Comparison of ENCODE assay signal across 1 cellular context in genomic region chr19:6752257-6753177, GRCh38.
TF ChIP-seq lines count a peak whose summit lies in the region.

No MANE protein-coding gene starts in this region.

TF ChIP-seq in HepG2, 621 proteins besides CTCF, POLR2A, EP300 and RAD21 (continued from another document and continues in another):
- TF ChIP-seq ZBTB10 (CRISPR knock-in tag; IDR thresholded peaks at IDR 0.05; ENCODE audit: borderline replicate concordance) = no peak
- TF ChIP-seq NBN (conservative IDR thresholded peaks at IDR 0.05) = no peak
- TF ChIP-seq SP5 (CRISPR knock-in tag; IDR thresholded peaks at IDR 0.05; ENCODE audit: borderline replicate concordance, low read depth) = peak; percentile 47
- no peak for TF ChIP-seq PBX3 (CRISPR knock-in tag; IDR thresholded peaks at IDR 0.05; ENCODE audit: borderline replicate concordance)
- no peak for TF ChIP-seq FOXP1 (IDR thresholded peaks at IDR 0.05)
- no peak for TF ChIP-seq FOXP1 (CRISPR knock-in tag; IDR thresholded peaks at IDR 0.05)
- TF ChIP-seq CAMTA2 (CRISPR knock-in tag; IDR thresholded peaks at IDR 0.05; ENCODE audit: borderline replicate concordance) = peak; percentile 94; the same call in 1 of the 2 replicates
- TF ChIP-seq ZNF766 (CRISPR knock-in tag; IDR thresholded peaks at IDR 0.05; ENCODE audit: borderline replicate concordance) = no peak
- TF ChIP-seq MIER3 (CRISPR knock-in tag; IDR thresholded peaks at IDR 0.05; ENCODE audit: borderline replicate concordance) = no peak
- TF ChIP-seq ZNF224 (CRISPR knock-in tag; IDR thresholded peaks at IDR 0.05) = no peak
- TF ChIP-seq HMG20A (CRISPR knock-in tag; IDR thresholded peaks at IDR 0.05; ENCODE audit: borderline replicate concordance) = no peak
- no peak; the same call in 1 of the 2 replicates for TF ChIP-seq ZBTB43 (CRISPR knock-in tag; conservative IDR thresholded peaks at IDR 0.05)
- no peak; the same call in 1 of the 2 replicates for TF ChIP-seq ZNF414 (CRISPR knock-in tag; IDR thresholded peaks at IDR 0.05)
- TF ChIP-seq ZNF776 (CRISPR knock-in tag; IDR thresholded peaks at IDR 0.05) = peak; percentile 89
- no peak for TF ChIP-seq HMGA1 (CRISPR knock-in tag; conservative IDR thresholded peaks at IDR 0.05)
- no peak for TF ChIP-seq ZNF670 (CRISPR knock-in tag; IDR thresholded peaks at IDR 0.05; ENCODE audit: borderline replicate concordance)
- TF ChIP-seq ZNF460 (CRISPR knock-in tag; IDR thresholded peaks at IDR 0.05; ENCODE audit: borderline replicate concordance) = no peak
- peak; percentile 47 for TF ChIP-seq IRX3 (CRISPR knock-in tag; IDR thresholded peaks at IDR 0.05; ENCODE audit: borderline replicate concordance, low read depth)
- peak; percentile 74 for TF ChIP-seq ZNF605 (CRISPR knock-in tag; IDR thresholded peaks at IDR 0.05)
- TF ChIP-seq RBM22 (optimal IDR thresholded peaks at IDR 0.05; ENCODE audit: low read length) = no peak
- no peak for TF ChIP-seq HOMEZ (CRISPR knock-in tag; IDR thresholded peaks at IDR 0.05; ENCODE audit: low read depth)
- no peak for TF ChIP-seq ZNF576 (CRISPR knock-in tag; IDR thresholded peaks at IDR 0.05)
- TF ChIP-seq GLI4 (CRISPR knock-in tag; IDR thresholded peaks at IDR 0.05; ENCODE audit: borderline replicate concordance) = peak; percentile 30; the same call in 1 of the 2 replicates
- TF ChIP-seq ZNF572 (CRISPR knock-in tag; IDR thresholded peaks at IDR 0.05) = 0 out of 2 replicates have a peak, but pooled peaks have one; percentile 77
- TF ChIP-seq PPARG (CRISPR knock-in tag; conservative IDR thresholded peaks at IDR 0.05) = no peak
- no peak for TF ChIP-seq FOXO1 (CRISPR knock-in tag; IDR thresholded peaks at IDR 0.05)
- no peak for TF ChIP-seq ZFP90 (CRISPR knock-in tag; IDR thresholded peaks at IDR 0.05; ENCODE audit: borderline replicate concordance)
- TF ChIP-seq PREB (CRISPR knock-in tag; IDR thresholded peaks at IDR 0.05) = no peak
- TF ChIP-seq ZNF263 (CRISPR knock-in tag; IDR thresholded peaks at IDR 0.05) = peak; percentile 45; the same call in 1 of the 2 replicates
- TF ChIP-seq MED8 (CRISPR knock-in tag; IDR thresholded peaks at IDR 0.05; ENCODE audit: insufficient replicate concordance) = peak; percentile 85
- peak; percentile 84 for TF ChIP-seq ZBTB37 (CRISPR knock-in tag; IDR thresholded peaks at IDR 0.05)
- no peak for TF ChIP-seq SUZ12 (IDR thresholded peaks at IDR 0.05; ENCODE audit: low read depth, low read length)
- peak; percentile 84; the same call in 1 of the 2 replicates for TF ChIP-seq ZNF235 (CRISPR knock-in tag; IDR thresholded peaks at IDR 0.05; ENCODE audit: borderline replicate concordance)
- peak; percentile 47; the same call in 1 of the 2 replicates for TF ChIP-seq ZNF441 (CRISPR knock-in tag; IDR thresholded peaks at IDR 0.05; ENCODE audit: borderline replicate concordance)
- no peak for TF ChIP-seq RELA (CRISPR knock-in tag; IDR thresholded peaks at IDR 0.05)
- no peak for TF ChIP-seq ATF7 (IDR thresholded peaks at IDR 0.05)
- TF ChIP-seq ATF7 (CRISPR knock-in tag; IDR thresholded peaks at IDR 0.05) = no peak
- TF ChIP-seq ELK4 (CRISPR knock-in tag; IDR thresholded peaks at IDR 0.05; ENCODE audit: borderline replicate concordance) = no peak
- TF ChIP-seq FOXA3 (CRISPR knock-in tag; IDR thresholded peaks at IDR 0.05) = no peak
- peak; percentile 44; the same call in 1 of the 2 replicates for TF ChIP-seq PITX1 (CRISPR knock-in tag; IDR thresholded peaks at IDR 0.05)
- no peak for TF ChIP-seq ZNF484 (CRISPR knock-in tag; IDR thresholded peaks at IDR 0.05; ENCODE audit: borderline replicate concordance, low read depth)
- no peak for TF ChIP-seq CEBPB (IDR thresholded peaks at IDR 0.05; ENCODE audit: borderline replicate concordance, low read depth, low read length)
- TF ChIP-seq ZSCAN21 (CRISPR knock-in tag; IDR thresholded peaks at IDR 0.05; ENCODE audit: borderline replicate concordance) = no peak
- TF ChIP-seq RNF2 (conservative IDR thresholded peaks at IDR 0.05; ENCODE audit: low read depth) = no peak; the same call in 1 of the 2 replicates
- peak; percentile 12; the same call in 1 of the 2 replicates for TF ChIP-seq PHF8 (CRISPR knock-in tag; IDR thresholded peaks at IDR 0.05)
- peak; percentile 77 for TF ChIP-seq ZFX (CRISPR knock-in tag; IDR thresholded peaks at IDR 0.05; ENCODE audit: low read depth)
- TF ChIP-seq PAX8 (CRISPR knock-in tag; IDR thresholded peaks at IDR 0.05; ENCODE audit: borderline replicate concordance) = no peak; the same call in 1 of the 2 replicates
- no peak for TF ChIP-seq PAF1 (CRISPR knock-in tag; IDR thresholded peaks at IDR 0.05)
- TF ChIP-seq SIN3B (IDR thresholded peaks at IDR 0.05; ENCODE audit: low read length) = no peak
- no peak; the same call in 1 of the 2 replicates for TF ChIP-seq TSC22D2 (CRISPR knock-in tag; IDR thresholded peaks at IDR 0.05; ENCODE audit: borderline replicate concordance)
- TF ChIP-seq ZFP91 (CRISPR knock-in tag; IDR thresholded peaks at IDR 0.05; ENCODE audit: borderline replicate concordance) = peak; percentile 20; the same call in 1 of the 2 replicates
- TF ChIP-seq ZKSCAN1 (IDR thresholded peaks at IDR 0.05; ENCODE audit: low read length) = no peak
- TF ChIP-seq ZNF720 (CRISPR knock-in tag; IDR thresholded peaks at IDR 0.05) = no peak
- TF ChIP-seq FOXA1 (IDR thresholded peaks at IDR 0.05) = no peak
- 0 out of 2 replicates have a peak, but pooled peaks have one; percentile 3 for TF ChIP-seq FOXA1 (CRISPR knock-in tag; IDR thresholded peaks at IDR 0.05)
- TF ChIP-seq MXI1 (IDR thresholded peaks at IDR 0.05; ENCODE audit: borderline replicate concordance, low read depth, low read length) = peak; percentile 58; the same call in 1 of the 3 replicates
- peak; percentile 48; the same call in 1 of the 2 replicates for TF ChIP-seq ZNF264 (CRISPR knock-in tag; IDR thresholded peaks at IDR 0.05)
- 0 out of 2 replicates have a peak, but pooled peaks have one; percentile 58 for TF ChIP-seq ZNF232 (CRISPR knock-in tag; IDR thresholded peaks at IDR 0.05; ENCODE audit: borderline replicate concordance)
- TF ChIP-seq ZNF598 (CRISPR knock-in tag; IDR thresholded peaks at IDR 0.05; ENCODE audit: borderline replicate concordance) = no peak
- 0 out of 2 replicates have a peak, but pooled peaks have one; percentile 13 for TF ChIP-seq RCOR2 (CRISPR knock-in tag; IDR thresholded peaks at IDR 0.05)
- no peak for TF ChIP-seq ATF5 (CRISPR knock-in tag; IDR thresholded peaks at IDR 0.05; ENCODE audit: low read depth)
- no peak for TF ChIP-seq ZNF138 (CRISPR knock-in tag; IDR thresholded peaks at IDR 0.05; ENCODE audit: low read depth)
